ENCODE assay signal across 12 cellular contexts in the genomic region with DNA sequence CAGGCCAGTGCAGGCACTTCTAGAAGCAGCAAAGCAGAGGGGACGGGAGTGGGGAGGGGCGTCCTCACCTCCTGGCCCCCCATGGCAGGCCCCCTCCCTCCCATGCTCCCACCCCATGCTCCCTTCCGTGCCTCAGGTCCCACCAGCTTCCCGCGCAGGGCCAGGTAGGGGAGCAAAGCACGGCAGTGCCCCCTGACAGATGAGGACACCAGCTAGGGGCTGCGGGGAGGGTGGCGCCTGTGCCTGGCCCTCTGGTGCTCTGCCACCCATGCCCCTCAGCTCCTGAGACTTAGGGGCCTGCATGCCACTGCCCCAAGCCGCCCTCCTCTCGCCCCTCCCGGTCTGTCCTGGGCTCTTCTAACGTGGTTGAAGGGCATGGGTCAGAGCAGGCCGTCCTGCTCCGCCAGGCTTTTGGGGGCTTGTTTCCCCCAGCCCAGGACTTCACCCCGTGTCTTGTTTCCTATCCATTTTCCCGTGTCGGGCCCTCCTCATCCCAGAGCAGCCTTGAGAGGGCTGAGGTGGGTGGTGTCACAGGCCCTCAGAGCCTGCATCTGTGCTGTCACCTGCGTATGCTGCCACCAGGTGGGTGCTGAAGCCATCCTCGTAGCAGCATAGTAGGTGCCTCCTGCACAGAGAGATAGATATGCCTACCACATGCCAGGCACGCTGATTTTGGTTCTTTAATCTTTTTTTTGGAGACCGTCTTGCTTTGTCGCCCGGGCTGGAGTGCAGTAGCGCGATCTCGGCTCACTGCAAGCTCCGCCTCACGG. TPM values are rescaled to one million over a fixed set of nuclear protein-coding genes. Genes with fewer than 3 reads are reported as not detected.
DNase-seq lines count a peak whose midpoint lies in the region; ATAC-seq and TF ChIP-seq lines count a peak whose summit lies in the region.
"Had no signal": no experiment of that assay in that cellular context is flagged by ENCODE, and none has a peak within 500 bp of the region (broad histone marks: within the 10 kb centered on the region; RNA-seq: fewer than 3 reads in every experiment).

No MANE protein-coding gene starts in this region.

- POLR2A ChIA-PET in activated B cell treated with CpG ODN at 0.5 μM for 24 hours (lab: Charles Lee): interaction anchor here (0.8 kb wide), 2 partner anchors 18 to 21 kb away, joined by 4 read pairs; no protein-coding TSS in a partner anchor

- no peaks in the 10 kb centered on the region for H3K27me3 ChIP-seq in GM23248 (replicated peaks; ENCODE audit: insufficient read depth)

- no peaks in the 10 kb centered on the region for H3K79me2 ChIP-seq in GM23248 (ENCODE audit: insufficient read depth)

- peaks cover 6% of the 10 kb centered on the region for H3F3A ChIP-seq in GM23248 (ENCODE audit: insufficient read depth)

- no peak overlapping the region for H3K4me3 ChIP-seq in GM23248

- peak; percentile 51 for ATAC-seq in activated B cell treated with CpG ODN at 0.5 μM for 24 hours (ENCODE audit: low read depth)
- ATAC-seq in left ventricle myocardium superior: peak; percentile 0
- ATAC-seq in stimulated activated naive CD8-positive, alpha-beta T cell treated with anti-CD3 and anti-CD28 coated beads, Interleukin-15, amount 100 ng/mL, for 72 hours: peak; percentile 11

- H3K9me3 ChIP-seq in GM23248 (ENCODE audit: low read depth): no peaks in the 10 kb centered on the region

- H3K9me2 ChIP-seq in GM23248 (ENCODE audit: insufficient read depth): no peaks in the 10 kb centered on the region

- no peak overlapping the region for H3K9ac ChIP-seq in GM23248

- no peak for DNase-seq in HFFc6
- no peak for DNase-seq in activated B cell treated with CpG ODN at 0.5 μM for 24 hours
- peak; percentile 31 for DNase-seq in left ventricle myocardium superior
- DNase-seq in stimulated activated naive CD8-positive, alpha-beta T cell treated with anti-CD3 and anti-CD28 coated beads, Interleukin-15, amount 100 ng/mL, for 72 hours: no peak
- DNase-seq in posterior vena cava (ENCODE audit: low spot score): no peak
- DNase-seq in stimulated activated CD4-positive, alpha-beta T cell treated with anti-CD3 and anti-CD28 coated beads, Interleukin-1b, Interleukin-23, amount 100 ng/mL, for 48 hours: no peak
- DNase-seq in NCI-H524 treated with DMSO at 0.1 percent for 48 hours (lab: John Stamatoyannopoulos, UW): no peak
- no peak for DNase-seq in GM23248
- DNase-seq: activated CD4-positive, alpha-beta T cell treated with anti-CD3 and anti-CD28 coated beads, Interleukin-2, amount 50 U/mL, for 1 hour; DMS153; NCI-H1930; stimulated activated naive CD4-positive, alpha-beta T cell treated with Interleukin-2 at 50 U/mL for 16 hours had no signal

- no peak overlapping the region for H2AFZ ChIP-seq in GM23248

- H3K36me3 ChIP-seq in GM23248 (ENCODE audit: low read depth): no peaks in the 10 kb centered on the region

- H3K9me3 Mint-ChIP-seq in HFFc6: no peaks in the 10 kb centered on the region
- H3K9me3 Mint-ChIP-seq in activated B cell treated with CpG ODN at 0.5 μM for 24 hours: no peaks in the 10 kb centered on the region
- no peaks in the 10 kb centered on the region for H3K9me3 Mint-ChIP-seq in stimulated activated naive CD8-positive, alpha-beta T cell treated with anti-CD3 and anti-CD28 coated beads, Interleukin-15, amount 100 ng/mL, for 72 hours

- H3K36me3 Mint-ChIP-seq in HFFc6 (ENCODE audit: low read depth) (no peaks in the 10 kb centered on the region), activated B cell treated with CpG ODN at 0.5 μM for 24 hours (ENCODE audit: low read depth) (peaks cover 8% of the 10 kb centered on the region)

- in situ Hi-C loops in GM23248 (cut with MboI): no loop called here

- no peaks in the 10 kb centered on the region for H4K20me1 ChIP-seq in GM23248 (ENCODE audit: insufficient read depth)

- no peak overlapping the region for H3K4me2 ChIP-seq in GM23248 (ENCODE audit: unreplicated experiment)

- H3K4me1 ChIP-seq in GM23248 (ENCODE audit: insufficient read depth): peaks cover 32% of the 10 kb centered on the region

- H3K27ac ChIP-seq in GM23248: no peak overlapping the region

- 76 to 81% methylated on average over 20 to 28 of the region's 28 CpGs for WGBS in GM23248 (ENCODE audit: low coverage in 1 of 2, low lambda C conversion rate in 2 of 2, missing lambda C conversion rate in 2 of 2), 2 experiments

- CTCF ChIA-PET in activated B cell treated with CpG ODN at 0.5 μM for 24 hours (lab: Charles Lee): interaction anchor here (1.5 to 1.7 kb wide), 2 partner anchors 18 to 21 kb away, joined by 4 to 5 read pairs; no protein-coding TSS in a partner anchor

- H3K27me3 Mint-ChIP-seq in HFFc6 (ENCODE audit: insufficient read depth): peaks cover 5% of the 10 kb centered on the region
- H3K27me3 Mint-ChIP-seq in activated B cell treated with CpG ODN at 0.5 μM for 24 hours: peaks cover 1% of the 10 kb centered on the region
- peaks cover 17% of the 10 kb centered on the region for H3K27me3 Mint-ChIP-seq in stimulated activated naive CD8-positive, alpha-beta T cell treated with anti-CD3 and anti-CD28 coated beads, Interleukin-15, amount 100 ng/mL, for 72 hours

- intact Hi-C loops in activated B cell treated with CpG ODN at 0.5 μM for 24 hours (cut with micrococcal nuclease): no loop called here
- intact Hi-C loops in left ventricle myocardium superior (cut with micrococcal nuclease): no loop called here
- intact Hi-C loops in posterior vena cava (cut with DNase I): no loop called here

- no peak overlapping the region; the same call in 1 of the 2 replicates for H3K4me3 Mint-ChIP-seq in HFFc6
- no peak overlapping the region for H3K4me3 Mint-ChIP-seq in activated B cell treated with CpG ODN at 0.5 μM for 24 hours
- no peak overlapping the region for H3K4me3 Mint-ChIP-seq in stimulated activated naive CD8-positive, alpha-beta T cell treated with anti-CD3 and anti-CD28 coated beads, Interleukin-15, amount 100 ng/mL, for 72 hours

- H3K4me1 Mint-ChIP-seq in HFFc6 (ENCODE audit: low read depth) (peaks cover 22% of the 10 kb centered on the region), activated B cell treated with CpG ODN at 0.5 μM for 24 hours (no peaks in the 10 kb centered on the region)
- H3K4me1 Mint-ChIP-seq in stimulated activated naive CD8-positive, alpha-beta T cell treated with anti-CD3 and anti-CD28 coated beads, Interleukin-15, amount 100 ng/mL, for 72 hours: no peaks in the 10 kb centered on the region

- TF ChIP-seq CTCF in HFFc6 (IDR thresholded peaks at IDR 0.05) (no peak), activated B cell treated with CpG ODN at 0.5 μM for 24 hours (IDR thresholded peaks at IDR 0.05) (no peak)

- H3K27ac Mint-ChIP-seq in HFFc6 (peak overlapping the region; percentile 98), activated B cell treated with CpG ODN at 0.5 μM for 24 hours (no peak overlapping the region)
- H3K27ac Mint-ChIP-seq in stimulated activated naive CD8-positive, alpha-beta T cell treated with anti-CD3 and anti-CD28 coated beads, Interleukin-15, amount 100 ng/mL, for 72 hours: peak overlapping the region in 1 of 2 donors; percentile 63

RNA-seq across cellular contexts. Expression of a gene that starts 10.2 kb away (rescaled TPM):
- 10 to 100 TPM; 12.0 to 14.9 (median 13.4) TPM for total RNA-seq in HFFc6 (2021; fragmentation: NEBNext Ultra II Directional; extraction: Animal tissue kit (Norgen Biotek cat#: 25700))
- total RNA-seq in activated B cell treated with CpG ODN at 0.5 μM for 24 hours (19.4 and 21.8 TPM in 2 replicates), left ventricle myocardium superior (5.5 TPM), posterior vena cava (10 to 100 TPM; 16.2 to 18.0 TPM)
- 13.2 and 15.0 TPM in 2 replicates for total RNA-seq in GM23248 (2014; rRNA removed; shearing (Covaris generic))
- polyA plus RNA-seq in GM23248 (2016; fragmentation: Nextera tagmentation; extraction: Ambion mirVana): 12.7 and 13.3 TPM in 2 replicates

RNA-seq across cellular contexts. Expression of a gene that starts 16.6 kb away (rescaled TPM):
- total RNA-seq in HFFc6 (2021; fragmentation: NEBNext Ultra II Directional; extraction: Animal tissue kit (Norgen Biotek cat#: 25700)): 10 to 100 TPM; 16.6 to 31.3 (median 19.4) TPM
- 8.6 and 12.0 TPM in 2 replicates for total RNA-seq in activated B cell treated with CpG ODN at 0.5 μM for 24 hours
- 533 TPM for total RNA-seq in left ventricle myocardium superior
- total RNA-seq in posterior vena cava: 100 to 1,000 TPM; 354 to 709 TPM
- total RNA-seq in GM23248 (2014; rRNA removed; shearing (Covaris generic)): 18.5 and 27.2 TPM in 2 replicates
- polyA plus RNA-seq in GM23248 (2016; fragmentation: Nextera tagmentation; extraction: Ambion mirVana): 28.0 and 32.2 TPM in 2 replicates

RNA-seq across cellular contexts. Expression of a gene that starts 23.2 kb away (rescaled TPM):
- total RNA-seq in HFFc6 (2021; fragmentation: NEBNext Ultra II Directional; extraction: Animal tissue kit (Norgen Biotek cat#: 25700)): 10 to 100 TPM; 22.6 to 25.8 (median 23.6) TPM
- 26.9 and 28.8 TPM in 2 replicates for total RNA-seq in activated B cell treated with CpG ODN at 0.5 μM for 24 hours
- 16.4 TPM for total RNA-seq in left ventricle myocardium superior
- 10 to 100 TPM; 29.0 to 30.4 TPM for total RNA-seq in posterior vena cava
- total RNA-seq in GM23248 (2014; rRNA removed; shearing (Covaris generic)): 23.9 and 25.8 TPM in 2 replicates
- polyA plus RNA-seq in GM23248 (2016; fragmentation: Nextera tagmentation; extraction: Ambion mirVana): 28.6 and 29.1 TPM in 2 replicates

RNA-seq across cellular contexts. Expression of a gene that starts 23.5 kb away (rescaled TPM):
- 10 to 100 TPM; 38.7 to 54.8 (median 46.9) TPM for total RNA-seq in HFFc6 (2021; fragmentation: NEBNext Ultra II Directional; extraction: Animal tissue kit (Norgen Biotek cat#: 25700))
- total RNA-seq in activated B cell treated with CpG ODN at 0.5 μM for 24 hours (28.4 and 28.8 TPM in 2 replicates), left ventricle myocardium superior (56.2 TPM), posterior vena cava (10 to 100 TPM; 33.9 to 40.3 TPM)
- total RNA-seq in GM23248 (2014; rRNA removed; shearing (Covaris generic)): 28.9 and 45.8 TPM in 2 replicates
- 96.3 and 108 TPM in 2 replicates for polyA plus RNA-seq in GM23248 (2016; fragmentation: Nextera tagmentation; extraction: Ambion mirVana)

Comparison
In these comparisons a context has a peak if more than half of its experiments do, and no peak if none do; other contexts are left out.
1. ATAC-seq: peak in every context shown above with its lines; median percentile 51 in activated B cell treated with CpG ODN at 0.5 μM for 24 hours; 11 in stimulated activated naive CD8-positive, alpha-beta T cell treated with anti-CD3 and anti-CD28 coated beads, Interleukin-15, amount 100 ng/mL, for 72 hours; 0 in left ventricle myocardium superior.
2. RNA of a gene that starts 16.6 kb away (total RNA-seq): 354 to 709 TPM in posterior vena cava and 533 TPM in left ventricle myocardium superior (single experiment); 16.6 to 31.3 TPM in HFFc6, 18.5 to 27.2 TPM in GM23248 and 8.6 to 12.0 TPM in activated B cell treated with CpG ODN at 0.5 μM for 24 hours; every median in the first group is over 10 times any median in the second.